8 cellular contexts compared by ENCODE assay signal in the genomic region with DNA sequence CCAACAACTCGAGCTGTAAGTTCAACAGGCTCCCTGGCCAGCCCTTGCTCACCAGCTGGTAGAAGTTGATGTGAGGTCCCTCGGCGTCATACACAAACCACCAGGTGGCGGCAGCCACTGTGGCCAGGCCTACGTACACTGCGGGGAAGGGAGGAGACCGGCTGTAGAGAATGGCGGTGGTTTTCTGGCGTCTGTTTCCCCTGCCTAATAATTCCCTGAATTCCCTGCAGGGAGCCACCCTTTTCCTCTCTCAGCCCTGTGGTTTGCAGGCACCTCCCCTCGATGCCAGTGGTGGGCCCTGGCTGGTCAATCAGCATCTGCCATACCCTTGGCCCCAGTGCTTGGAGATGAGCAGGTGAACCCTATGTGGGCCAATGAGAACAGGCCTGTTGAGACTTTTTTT. TPM values are rescaled to one million over a fixed set of nuclear protein-coding genes. Genes with fewer than 3 reads are reported as not detected.
DNase-seq lines count a peak whose midpoint lies in the region; ATAC-seq and TF ChIP-seq lines count a peak whose summit lies in the region.

No MANE protein-coding gene starts in this region.

- TF ChIP-seq POLR2A in NB4 (IDR thresholded peaks at IDR 0.05; ENCODE audit: extremely low read depth, insufficient read length) = no peak

- TF ChIP-seq CTCF in NB4 (IDR thresholded peaks at IDR 0.05; ENCODE audit: low read depth, low read length) (peak; percentile 33), glutamatergic neuron (IDR thresholded peaks at IDR 0.05; ENCODE audit: partially characterized antibody, unreplicated experiment) (peak; percentile 52)

- H3K27me3 Mint-ChIP-seq in activated CD4-positive, alpha-beta T cell treated with anti-CD3 and anti-CD28 coated beads, Interleukin-2, amount 10 ng/mL, durations not matched to agents 24 days and 14 days = no peaks in the 10 kb centered on the region
- H3K27me3 Mint-ChIP-seq in glutamatergic neuron (ENCODE audit: unreplicated experiment) = peaks cover 7% of the 10 kb centered on the region

- DNase-seq in NCI-H2196 (lab: John Stamatoyannopoulos, UW; ENCODE audit: unreplicated experiment) = peak; percentile 26
- no peak for DNase-seq in NCI-H2196 treated with DMSO at 0.1 percent for 48 hours (lab: John Stamatoyannopoulos, UW; ENCODE audit: unreplicated experiment)
- peak; percentile 59 for DNase-seq in NB4 (ENCODE audit: low read depth)
- peak; percentile 79 for DNase-seq in activated CD4-positive, alpha-beta T cell treated with anti-CD3 and anti-CD28 coated beads, Interleukin-2, amount 10 ng/mL, durations not matched to agents 24 days and 14 days
- DNase-seq in glutamatergic neuron = peak; percentile 73
- DNase-seq in pons (ENCODE audit: low spot score) = peak; percentile 35
- no peak for DNase-seq in AG20443 (ENCODE audit: low spot score)

- intact Hi-C loops in activated CD4-positive, alpha-beta T cell treated with anti-CD3 and anti-CD28 coated beads, Interleukin-2, amount 10 ng/mL, durations not matched to agents 24 days and 14 days (cut with micrococcal nuclease) = no loop called here

- no peak overlapping the region for H3K4me3 Mint-ChIP-seq in activated CD4-positive, alpha-beta T cell treated with anti-CD3 and anti-CD28 coated beads, Interleukin-2, amount 10 ng/mL, durations not matched to agents 24 days and 14 days
- H3K4me3 Mint-ChIP-seq in glutamatergic neuron (ENCODE audit: unreplicated experiment) = no peak overlapping the region

- no peak overlapping the region for H3K27ac Mint-ChIP-seq in activated CD4-positive, alpha-beta T cell treated with anti-CD3 and anti-CD28 coated beads, Interleukin-2, amount 10 ng/mL, durations not matched to agents 24 days and 14 days
- H3K27ac Mint-ChIP-seq in glutamatergic neuron (ENCODE audit: unreplicated experiment) = no peak overlapping the region

- no peak for ATAC-seq in GM21390 (IDR thresholded peaks at IDR 0.05; ENCODE audit: unreplicated experiment)

- no peak overlapping the region for H3K4me3 ChIP-seq in NB4 (ENCODE audit: low read depth, low read length)

- H3K9me3 Mint-ChIP-seq in activated CD4-positive, alpha-beta T cell treated with anti-CD3 and anti-CD28 coated beads, Interleukin-2, amount 10 ng/mL, durations not matched to agents 24 days and 14 days = no peaks in the 10 kb centered on the region
- H3K9me3 Mint-ChIP-seq in glutamatergic neuron (ENCODE audit: unreplicated experiment) = peaks cover 5% of the 10 kb centered on the region

- peaks cover 57% of the 10 kb centered on the region for H3K36me3 Mint-ChIP-seq in activated CD4-positive, alpha-beta T cell treated with anti-CD3 and anti-CD28 coated beads, Interleukin-2, amount 10 ng/mL, durations not matched to agents 24 days and 14 days (ENCODE audit: low read depth)
- peaks cover 12% of the 10 kb centered on the region for H3K36me3 Mint-ChIP-seq in glutamatergic neuron (ENCODE audit: unreplicated experiment)

- no peaks in the 10 kb centered on the region for H3K4me1 Mint-ChIP-seq in activated CD4-positive, alpha-beta T cell treated with anti-CD3 and anti-CD28 coated beads, Interleukin-2, amount 10 ng/mL, durations not matched to agents 24 days and 14 days
- H3K4me1 Mint-ChIP-seq in glutamatergic neuron (ENCODE audit: low read depth, unreplicated experiment) = peaks cover 3% of the 10 kb centered on the region

RNA-seq across cellular contexts. Expression of a gene that starts 18.9 kb away (rescaled TPM):
- 0.47 and 0.78 TPM in 2 replicates for total RNA-seq in activated CD4-positive, alpha-beta T cell treated with anti-CD3 and anti-CD28 coated beads, Interleukin-2, amount 10 ng/mL, durations not matched to agents 24 days and 14 days
- total RNA-seq in glutamatergic neuron (ENCODE audit: unreplicated experiment) = 2.1 TPM

RNA-seq across cellular contexts. Expression of a gene that starts 29.1 kb away (rescaled TPM):
- 107 and 110 TPM in 2 replicates for total RNA-seq in activated CD4-positive, alpha-beta T cell treated with anti-CD3 and anti-CD28 coated beads, Interleukin-2, amount 10 ng/mL, durations not matched to agents 24 days and 14 days
- total RNA-seq in glutamatergic neuron (ENCODE audit: unreplicated experiment) = 97.8 TPM

RNA-seq across cellular contexts. Expression of a gene that starts 42.3 kb away (rescaled TPM):
- 8.6 and 9.2 TPM in 2 replicates for total RNA-seq in activated CD4-positive, alpha-beta T cell treated with anti-CD3 and anti-CD28 coated beads, Interleukin-2, amount 10 ng/mL, durations not matched to agents 24 days and 14 days
- total RNA-seq in glutamatergic neuron (ENCODE audit: unreplicated experiment) = 41.3 TPM

Comparison
In these comparisons a context has a peak if more than half of its experiments do, and no peak if none do; other contexts are left out.
1. DNase-seq: peak in NCI-H2196 (single experiment), NB4 (single experiment), activated CD4-positive, alpha-beta T cell treated with anti-CD3 and anti-CD28 coated beads, Interleukin-2, amount 10 ng/mL, durations not matched to agents 24 days and 14 days (single experiment), glutamatergic neuron (single experiment) and pons (single experiment); none in NCI-H2196 treated with DMSO at 0.1 percent for 48 hours (single experiment) and AG20443 (single experiment).